Comparison of ENCODE assay signal across 27 cellular contexts in the genomic region with DNA sequence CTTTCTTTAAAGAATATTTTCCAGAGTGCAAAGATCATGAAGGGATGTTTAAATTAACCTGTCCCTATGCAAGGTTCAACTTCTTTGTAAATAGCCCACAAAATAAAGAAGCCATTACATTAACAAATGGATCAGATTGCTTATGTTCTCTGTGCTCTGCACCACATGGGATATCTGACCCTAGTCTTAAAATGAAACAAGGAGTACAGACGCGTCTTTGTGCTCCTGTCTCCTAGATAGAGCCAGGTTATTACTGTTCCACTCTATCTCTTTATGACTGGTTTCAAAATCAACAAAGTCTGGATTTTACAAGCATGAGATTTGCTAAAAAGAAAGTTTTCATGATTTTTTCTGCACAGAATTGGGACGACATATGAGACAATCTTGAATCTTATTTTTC.
"Had no signal": no experiment of that assay in that cellular context is flagged by ENCODE, and none has a peak within 500 bp of the region (broad histone marks: within the 10 kb centered on the region; RNA-seq: fewer than 3 reads in every experiment).

No MANE protein-coding gene starts in this region.

- H3K4me3 Mint-ChIP-seq: activated CD4-positive, alpha-beta memory T cell treated with anti-CD3 and anti-CD28 coated beads for 36 hours; activated CD4-positive, alpha-beta T cell treated with anti-CD3 and anti-CD28 coated beads for 36 hours; activated CD4-positive, alpha-beta T cell treated with anti-CD3 and anti-CD28 coated beads, Interleukin-2, amount 10 ng/mL, durations not matched to agents 24 days and 14 days; activated CD8-positive, alpha-beta T cell treated with anti-CD3 and anti-CD28 coated beads, Interleukin-2, amount 10 ng/mL, durations not matched to agents 7 days and 5 days; activated naive CD4-positive, alpha-beta T cell treated with anti-CD3 and anti-CD28 coated beads, Interleukin-2, amount 10 ng/mL, durations not matched to agents 7 days and 5 days; activated naive CD8-positive, alpha-beta T cell treated with anti-CD3 and anti-CD28 coated beads, Interleukin-2, amount 10 ng/mL, durations not matched to agents 7 days and 5 days; activated T-cell treated with anti-CD3 and anti-CD28 coated beads, Interleukin-2, amount 50 U/mL, for 24 hours; activated T-cell treated with anti-CD3 and anti-CD28 coated beads, Interleukin-2, amount 50 U/mL, for 72 hours; endodermal cell had no signal

- H3K4me3 ChIP-seq: ascending aorta, colonic mucosa had no signal

- H3K9me3 ChIP-seq: ascending aorta, colonic mucosa had no signal

- ATAC-seq: activated CD4-positive, alpha-beta T cell treated with anti-CD3 and anti-CD28 coated beads for 36 hours; activated CD8-positive, alpha-beta T cell treated with anti-CD3 and anti-CD28 coated beads, Interleukin-2, amount 10 ng/mL, durations not matched to agents 7 days and 5 days; activated naive CD4-positive, alpha-beta T cell treated with anti-CD3 and anti-CD28 coated beads, Interleukin-2, amount 50 U/mL, for 72 hours; activated T-cell treated with anti-CD3 and anti-CD28 coated beads, Interleukin-2, amount 50 U/mL, for 72 hours; esophagus mucosa had no signal

- H3K27me3 ChIP-seq: ascending aorta, brain microvascular endothelial cell, colonic mucosa had no signal

- DNase-seq: activated CD4-positive, alpha-beta memory T cell treated with anti-CD3 and anti-CD28 coated beads for 36 hours; activated CD4-positive, alpha-beta T cell treated with anti-CD3 and anti-CD28 coated beads for 36 hours; activated CD4-positive, alpha-beta T cell treated with anti-CD3 and anti-CD28 coated beads, Interleukin-2, amount 10 ng/mL, durations not matched to agents 24 days and 14 days; activated CD4-positive, CD25-positive, alpha-beta regulatory T cell; activated CD4-positive, CD25-positive, alpha-beta regulatory T cell treated with anti-CD3 and anti-CD28 coated beads, Interleukin-2, amount 50 U/mL, for 72 hours; activated CD8-positive, alpha-beta memory T cell treated with anti-CD3 and anti-CD28 coated beads, Interleukin-2, amount 50 U/mL, for 48 hours; activated CD8-positive, alpha-beta T cell treated with anti-CD3 and anti-CD28 coated beads, Interleukin-2, amount 10 ng/mL, durations not matched to agents 7 days and 5 days; activated gamma-delta T cell; activated naive CD4-positive, alpha-beta T cell; activated naive CD4-positive, alpha-beta T cell treated with anti-CD3 and anti-CD28 coated beads, Interleukin-2, amount 10 ng/mL, durations not matched to agents 7 days and 5 days; activated naive CD8-positive, alpha-beta T cell treated with anti-CD3 and anti-CD28 coated beads, Interleukin-2, amount 10 ng/mL, durations not matched to agents 7 days and 5 days; activated T-cell treated with anti-CD3 and anti-CD28 coated beads for 4 hours; activated T-cell treated with anti-CD3 and anti-CD28 coated beads, Interleukin-2, amount 50 U/mL, for 24 hours; activated T-cell treated with anti-CD3 and anti-CD28 coated beads, Interleukin-2, amount 50 U/mL, for 72 hours; brain microvascular endothelial cell; cerebellar nuclear complex; colonic mucosa; effector CD8-positive, alpha-beta T cell; endodermal cell; foreskin fibroblast; head of caudate nucleus; T-helper 2 cell had no signal

- H3K9me3 Mint-ChIP-seq: activated naive CD4-positive, alpha-beta T cell treated with anti-CD3 and anti-CD28 coated beads, Interleukin-2, amount 10 ng/mL, durations not matched to agents 7 days and 5 days had no signal

- H3K4me1 Mint-ChIP-seq: activated naive CD4-positive, alpha-beta T cell treated with anti-CD3 and anti-CD28 coated beads, Interleukin-2, amount 10 ng/mL, durations not matched to agents 7 days and 5 days; endodermal cell had no signal

- H3K27ac ChIP-seq: ascending aorta, brain microvascular endothelial cell, colonic mucosa had no signal

- H3K27ac Mint-ChIP-seq: activated CD4-positive, alpha-beta memory T cell treated with anti-CD3 and anti-CD28 coated beads for 36 hours; activated CD4-positive, alpha-beta T cell treated with anti-CD3 and anti-CD28 coated beads for 36 hours; activated CD4-positive, alpha-beta T cell treated with anti-CD3 and anti-CD28 coated beads, Interleukin-2, amount 10 ng/mL, durations not matched to agents 24 days and 14 days; activated CD8-positive, alpha-beta T cell treated with anti-CD3 and anti-CD28 coated beads, Interleukin-2, amount 10 ng/mL, durations not matched to agents 7 days and 5 days; activated naive CD4-positive, alpha-beta T cell treated with anti-CD3 and anti-CD28 coated beads, Interleukin-2, amount 10 ng/mL, durations not matched to agents 7 days and 5 days; activated naive CD4-positive, alpha-beta T cell treated with anti-CD3 and anti-CD28 coated beads, Interleukin-2, amount 50 U/mL, for 72 hours; activated naive CD8-positive, alpha-beta T cell treated with anti-CD3 and anti-CD28 coated beads, Interleukin-2, amount 10 ng/mL, durations not matched to agents 7 days and 5 days; activated T-cell treated with anti-CD3 and anti-CD28 coated beads, Interleukin-2, amount 50 U/mL, for 24 hours; endodermal cell had no signal

- H3K36me3 ChIP-seq: ascending aorta, brain microvascular endothelial cell, colonic mucosa had no signal

- FAIRE-seq: bronchial epithelial cell, frontal cortex had no signal

- H3K27me3 Mint-ChIP-seq: activated CD4-positive, alpha-beta memory T cell treated with anti-CD3 and anti-CD28 coated beads for 36 hours; activated CD4-positive, alpha-beta T cell treated with anti-CD3 and anti-CD28 coated beads for 36 hours; activated CD4-positive, alpha-beta T cell treated with anti-CD3 and anti-CD28 coated beads, Interleukin-2, amount 10 ng/mL, durations not matched to agents 24 days and 14 days; activated naive CD4-positive, alpha-beta T cell treated with anti-CD3 and anti-CD28 coated beads, Interleukin-2, amount 10 ng/mL, durations not matched to agents 7 days and 5 days; activated naive CD8-positive, alpha-beta T cell treated with anti-CD3 and anti-CD28 coated beads, Interleukin-2, amount 10 ng/mL, durations not matched to agents 7 days and 5 days; activated T-cell treated with anti-CD3 and anti-CD28 coated beads, Interleukin-2, amount 50 U/mL, for 24 hours had no signal

- H3K4me1 ChIP-seq: ascending aorta, colonic mucosa had no signal
